ENCODE assay signal across 8 cellular contexts in genomic region chr6:123802697-123803455, GRCh38. TPM values are rescaled to one million over a fixed set of nuclear protein-coding genes. Genes with fewer than 3 reads are reported as not detected.
DNase-seq lines count a peak whose midpoint lies in the region; ATAC-seq and TF ChIP-seq lines count a peak whose summit lies in the region.

No MANE protein-coding gene starts in this region.

- H3K14ac ChIP-seq in H9 (ENCODE audit: insufficient read depth, low read length), result no peak overlapping the region; the same call in 1 of the 2 replicates

- no peaks in the 10 kb centered on the region for H3K36me3 Mint-ChIP-seq in H9 (ENCODE audit: insufficient read depth in 1 of 3, low read depth in 3 of 3)
- peaks cover 0 to 11% of the 10 kb centered on the region in 2 donors for H3K36me3 Mint-ChIP-seq in activated naive CD4-positive, alpha-beta T cell treated with anti-CD3 and anti-CD28 coated beads, Interleukin-2, amount 50 U/mL, for 72 hours

- no peak overlapping the region for H3K56ac ChIP-seq in H9 (ENCODE audit: insufficient read length, low read depth, low read length)

- peak; percentile 95 for ATAC-seq in RWPE2 (ENCODE audit: low read depth)
- peak; percentile 69 to 92 for ATAC-seq in activated naive CD4-positive, alpha-beta T cell treated with anti-CD3 and anti-CD28 coated beads, Interleukin-2, amount 50 U/mL, for 72 hours

- no CpG with 5 or more reads among the region's 60 CpGs for WGBS in H9 (ENCODE audit: extremely low coverage, insufficient read length, low lambda C conversion rate)
- under 1% methylated on average over 60 of the region's 60 CpGs for WGBS in thymus

- H4K5ac ChIP-seq in H9 (ENCODE audit: insufficient read length, low read depth, low read length), result no peak overlapping the region

- H3K36me3 ChIP-seq in ES-I3 (ENCODE audit: insufficient read depth, low read length), result no peaks in the 10 kb centered on the region
- H3K36me3 ChIP-seq in RWPE2 (ENCODE audit: low read depth), result no peaks in the 10 kb centered on the region
- H3K36me3 ChIP-seq in thymus (ENCODE audit: control insufficient read depth, insufficient read depth), result no peaks in the 10 kb centered on the region

- peak; percentile 89 for DNase-seq in H9
- peak; percentile 54 for DNase-seq in LoVo (ENCODE audit: low spot score)
- peak; percentile 86 for DNase-seq in RWPE2 (ENCODE audit: low spot score)
- peak in 1 of 2 donors; percentile 79 for DNase-seq in activated naive CD4-positive, alpha-beta T cell treated with anti-CD3 and anti-CD28 coated beads, Interleukin-2, amount 50 U/mL, for 72 hours (ENCODE audit: low spot score in 2 of 2)
- peak; percentile 88 for DNase-seq in glomerular visceral epithelial cell (ENCODE audit: extremely low spot score)
- DNase-seq in non-pigmented ciliary epithelial cell (ENCODE audit: low read depth), result peak; percentile 48

- no peaks in the 10 kb centered on the region for H3K9me3 ChIP-seq in ES-I3 (ENCODE audit: control insufficient read depth, insufficient read depth, low read length)
- no peaks in the 10 kb centered on the region for H3K9me3 ChIP-seq in H9 (ENCODE audit: control insufficient read depth, low read depth, low read length)
- H3K9me3 ChIP-seq in RWPE2 (ENCODE audit: severe bottlenecking), result peaks cover 2% of the 10 kb centered on the region
- H3K9me3 ChIP-seq in thymus (ENCODE audit: control insufficient read depth), result no peaks in the 10 kb centered on the region

- H3K4me1 Mint-ChIP-seq in H9, result peaks cover 8% of the 10 kb centered on the region in 2 experiments

- H4K8ac ChIP-seq in H9 (replicated peaks; ENCODE audit: insufficient read length, low read depth, low read length), result no peak overlapping the region

- H2BK12ac ChIP-seq in H9 (ENCODE audit: insufficient read length, low read depth, low read length), result no peak overlapping the region

- H2AK5ac ChIP-seq in H9 (ENCODE audit: insufficient read length, low read length), result no peak overlapping the region

- no peak overlapping the region for H2BK15ac ChIP-seq in H9 (ENCODE audit: low read depth, low read length)

- no peak overlapping the region for H3K4ac ChIP-seq in H9 (ENCODE audit: low read depth, low read length)

- H3K27ac ChIP-seq in H9 (ENCODE audit: insufficient read length, low read depth, low read length), result no peak overlapping the region
- H3K27ac ChIP-seq in RWPE2 (ENCODE audit: poor library complexity, severe bottlenecking), result no peak overlapping the region
- peak overlapping the region; percentile 20 for H3K27ac ChIP-seq in thymus (ENCODE audit: low read depth)

- no peak overlapping the region for H4K91ac ChIP-seq in H9 (ENCODE audit: insufficient read length, low read depth, low read length)

- H2BK20ac ChIP-seq in H9 (ENCODE audit: low read depth, low read length, poor library complexity, severe bottlenecking), result no peak overlapping the region

- H3K4me2 ChIP-seq in H9 (ENCODE audit: insufficient read depth, insufficient read length, low read length), result peak overlapping the region; percentile 61

- H3K4me3 ChIP-seq in RWPE2 (ENCODE audit: severe bottlenecking) (peak overlapping the region; percentile 41), thymus (ENCODE audit: low read length) (peak overlapping the region; percentile 48)

- H3K27ac Mint-ChIP-seq in H9, result no peak overlapping the region
- H3K27ac Mint-ChIP-seq in activated naive CD4-positive, alpha-beta T cell treated with anti-CD3 and anti-CD28 coated beads, Interleukin-2, amount 50 U/mL, for 72 hours, result no peak overlapping the region

- no peak overlapping the region for H2BK5ac ChIP-seq in H9 (ENCODE audit: insufficient read length, low read length)

- H3K9ac ChIP-seq in ES-I3 (ENCODE audit: low read depth, low read length) (peak overlapping the region; percentile 57; the same call in 1 of the 2 replicates), H9 (ENCODE audit: extremely low read depth, insufficient read length, low read length) (no peak overlapping the region)

- peak overlapping the region; percentile 78 to 93 for H3K4me3 Mint-ChIP-seq in H9

- peak; percentile 92 for TF ChIP-seq CTCF in H9 (conservative IDR thresholded peaks at IDR 0.05)
- TF ChIP-seq CTCF in RWPE2 (IDR thresholded peaks at IDR 0.05; ENCODE audit: poor library complexity, severe bottlenecking), result peak; percentile 95

- no peaks in the 10 kb centered on the region for H3K79me1 ChIP-seq in H9 (ENCODE audit: insufficient read depth, low read depth, low read length, poor library complexity, severe bottlenecking)

- H2AFZ ChIP-seq in H9 (ENCODE audit: low read length), result no peak overlapping the region

- peaks cover 19% of the 10 kb centered on the region for H3K27me3 ChIP-seq in H9 (ENCODE audit: insufficient read depth, low read length)
- peaks cover 45% of the 10 kb centered on the region for H3K27me3 ChIP-seq in RWPE2 (ENCODE audit: insufficient read depth, poor library complexity, severe bottlenecking)
- peaks cover 19% of the 10 kb centered on the region for H3K27me3 ChIP-seq in thymus (ENCODE audit: control insufficient read depth, insufficient read depth)

- no peak overlapping the region for H2BK120ac ChIP-seq in H9 (ENCODE audit: low read depth, low read length, poor library complexity, severe bottlenecking)

- no peaks in the 10 kb centered on the region for H3K4me1 ChIP-seq in ES-I3 (ENCODE audit: insufficient read depth, low read length)
- H3K4me1 ChIP-seq in H9 (ENCODE audit: insufficient read depth, low read length), result no peaks in the 10 kb centered on the region
- H3K4me1 ChIP-seq in RWPE2 (ENCODE audit: insufficient read depth, poor library complexity, severe bottlenecking), result no peaks in the 10 kb centered on the region
- no peaks in the 10 kb centered on the region for H3K4me1 ChIP-seq in thymus (ENCODE audit: control insufficient read depth, insufficient read depth, low read length)

- H3T11ph ChIP-seq in H9 (ENCODE audit: low read length), result no peak overlapping the region

- H3K27me3 Mint-ChIP-seq in H9 (ENCODE audit: low read depth), result peaks cover 81% of the 10 kb centered on the region

- H3K79me2 ChIP-seq in H9 (ENCODE audit: insufficient read depth, low read length), result no peaks in the 10 kb centered on the region

- H3K23ac ChIP-seq in H9 (ENCODE audit: insufficient read length, low read depth, low read length), result no peak overlapping the region

- H3K23me2 ChIP-seq in H9 (ENCODE audit: insufficient read length, low read depth, low read length, poor library complexity, severe bottlenecking), result peaks cover 12% of the 10 kb centered on the region

- no peak overlapping the region for H3K18ac ChIP-seq in H9 (ENCODE audit: insufficient read length, low read depth, low read length)

- H4K20me1 ChIP-seq in H9 (ENCODE audit: control insufficient read depth, insufficient read depth, insufficient read length), result no peaks in the 10 kb centered on the region

- no peaks in the 10 kb centered on the region for H3K9me3 Mint-ChIP-seq in H9
- no peaks in the 10 kb centered on the region for H3K9me3 Mint-ChIP-seq in activated naive CD4-positive, alpha-beta T cell treated with anti-CD3 and anti-CD28 coated beads, Interleukin-2, amount 50 U/mL, for 72 hours

RNA-seq across cellular contexts. Expression of gene NKAIN2, which starts 0.8 kb away (rescaled TPM):
- 0.17 and 0.29 TPM in 2 replicates for total RNA-seq in H9 (2021)
- total RNA-seq in activated naive CD4-positive, alpha-beta T cell treated with anti-CD3 and anti-CD28 coated beads, Interleukin-2, amount 50 U/mL, for 72 hours, result not detected
- polyA plus RNA-seq in thymus, result 1.2 TPM
